ENCODE assay signal across 18 cellular contexts in the genomic region with DNA sequence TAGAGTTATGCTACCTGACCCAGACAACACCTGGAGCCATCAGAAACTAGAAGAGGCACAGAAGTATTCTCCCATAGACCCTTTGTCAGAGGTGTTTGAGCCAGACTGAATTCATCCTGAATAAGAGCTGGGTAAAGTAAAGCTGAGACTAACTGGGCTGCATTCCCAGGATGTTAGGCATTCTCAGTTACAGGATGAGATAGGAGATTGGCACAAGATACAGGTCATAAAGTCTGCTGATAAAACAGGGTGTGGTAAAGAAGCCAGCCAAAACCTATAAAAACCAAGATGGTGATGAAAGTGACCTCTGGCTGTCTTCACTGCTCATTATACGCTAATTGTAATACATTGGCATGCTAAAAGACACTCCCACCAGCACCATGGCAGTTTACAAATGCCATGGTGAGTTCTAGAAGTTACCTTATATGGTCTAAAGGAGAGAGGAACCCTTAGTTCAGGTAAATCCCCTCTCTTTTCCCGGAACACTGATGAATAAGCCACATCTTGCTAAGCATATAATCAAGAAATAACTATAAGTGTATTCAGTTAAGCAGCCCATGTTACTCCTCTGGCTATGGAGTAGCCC.
A peak's percentile ranks its signal among the peaks of the same experiment; 100 is the strongest.
DNase-seq lines count a peak whose midpoint lies in the region; ATAC-seq, FAIRE-seq and TF ChIP-seq lines count a peak whose summit lies in the region.
"Had no signal": no experiment of that assay in that cellular context is flagged by ENCODE, and none has a peak within 500 bp of the region (broad histone marks: within the 10 kb centered on the region; RNA-seq: fewer than 3 reads in every experiment).

No MANE protein-coding gene starts in this region.

- H3K36me3 ChIP-seq in bronchial epithelial cell (ENCODE audit: control insufficient read depth, insufficient read depth, low read length), result no peaks in the 10 kb centered on the region
- H3K36me3 ChIP-seq in mucosa of descending colon (ENCODE audit: low read depth), result no peaks in the 10 kb centered on the region

- peak; percentile 11 for DNase-seq in Caki2 (ENCODE audit: low read depth)
- peak; percentile 10 for DNase-seq in M059J (ENCODE audit: low read depth)
- DNase-seq in bronchial epithelial cell (ENCODE audit: low read depth), result peak; percentile 32
- DNase-seq in mucosa of descending colon, result peak in 1 of 3 donors; percentile 61
- no peak for DNase-seq in EL
- no peak for DNase-seq in GM12892 (ENCODE audit: insufficient read length)
- no peak for DNase-seq in left lobe of liver (ENCODE audit: low spot score)
- no peak for DNase-seq in NCI-H2171 (lab: John Stamatoyannopoulos, UW)
- DNase-seq: DMS53; H7; IMR-90; Kasumi-1; NCI-H1436; NCI-H2029 treated with DMSO at 0.1 percent for 48 hours; NCI-H526 treated with DMSO at 0.1 percent for 48 hours; NK-92 treated with Interleukin-12 subunit alpha and Interleukin-12 subunit beta, amount 100 ng/mL, for 24 hours had no signal

- FAIRE-seq in bronchial epithelial cell (lab: Jason Lieb, UNC), result no peak
- no peak for FAIRE-seq in GM12892 (lab: Jason Lieb, UNC)
- FAIRE-seq: GM12891 had no signal

- ATAC-seq in mucosa of descending colon (peak; percentile 95), left lobe of liver (no peak)

- in situ Hi-C loops in Caki2 (cut with HindIII; ENCODE audit: low pct_unique_long_range_greater_than_20kb, low sequenced_read_pairs), result no loop called here

- H3K27me3 ChIP-seq in bronchial epithelial cell (ENCODE audit: control insufficient read depth, insufficient read depth, low read length), result no peaks in the 10 kb centered on the region

- H3K9me3 ChIP-seq in mucosa of descending colon, result no peaks in the 10 kb centered on the region
- H3K9me3 ChIP-seq: Caco-2 had no signal

- H3K4me1 ChIP-seq in mucosa of descending colon (ENCODE audit: low read depth), result peaks cover 8% of the 10 kb centered on the region

- TF ChIP-seq CTCF in bronchial epithelial cell (IDR thresholded peaks at IDR 0.05; ENCODE audit: insufficient read depth, low read length, severe bottlenecking) (no peak), mucosa of descending colon (IDR thresholded peaks at IDR 0.05) (no peak)

- TF ChIP-seq POLR2A in GM12892 (IDR thresholded peaks at IDR 0.05; ENCODE audit: low read depth, low read length), result no peak

- H3K4me3 ChIP-seq in bronchial epithelial cell (ENCODE audit: low read depth, low read length), result no peak overlapping the region
- H3K4me3 ChIP-seq in mucosa of descending colon, result no peak overlapping the region

- intact Hi-C loops in mucosa of descending colon (cut with DNase I, micrococcal nuclease), result no loop called here

Comparison
In these comparisons a context has a peak if more than half of its experiments do, and no peak if none do; other contexts are left out.
1. DNase-seq: peak in Caki2 (single experiment), M059J (single experiment) and bronchial epithelial cell (single experiment); none in EL (single experiment), GM12892 (single experiment), left lobe of liver (single experiment) and NCI-H2171 (single experiment).